7 cellular contexts compared by ENCODE assay signal in the genomic region with DNA sequence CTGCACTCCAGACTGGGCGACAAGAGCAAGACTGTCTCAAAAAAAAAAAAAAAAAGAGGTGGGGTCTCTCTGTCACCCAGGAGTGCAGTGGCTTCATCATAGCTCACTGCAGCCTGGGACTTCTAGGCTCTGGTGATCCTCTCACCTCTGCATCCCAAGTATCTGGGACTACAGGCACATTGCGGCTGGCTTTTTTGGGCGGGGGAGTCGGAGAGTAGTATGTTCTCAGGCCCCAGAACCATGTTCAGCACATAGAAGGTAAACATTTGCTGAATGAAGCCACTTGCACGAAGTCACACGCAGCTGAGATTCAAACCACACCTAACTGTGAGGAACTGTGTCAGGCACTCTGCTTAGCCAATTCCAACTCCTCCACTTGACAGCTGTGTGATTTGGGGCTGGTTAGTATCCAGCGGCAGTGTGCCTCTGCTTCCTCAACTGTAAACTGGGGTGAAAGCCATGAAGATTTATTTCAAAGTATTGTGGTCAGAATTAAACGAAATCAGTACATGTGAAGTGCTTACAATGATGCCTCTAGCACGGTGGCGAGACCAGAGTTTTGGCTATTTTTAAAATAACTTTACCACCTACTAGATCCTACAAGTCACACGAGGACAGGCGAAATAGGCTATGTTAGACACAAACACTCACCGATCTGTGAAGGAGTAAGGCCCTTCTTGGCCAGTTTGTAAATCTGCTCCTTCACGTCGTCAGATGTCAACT. TPM values are rescaled to one million over a fixed set of nuclear protein-coding genes. Genes with fewer than 3 reads are reported as not detected.
DNase-seq lines count a peak whose midpoint lies in the region; ATAC-seq, FAIRE-seq and TF ChIP-seq lines count a peak whose summit lies in the region.

No MANE protein-coding gene starts in this region.

- peaks cover 26% of the 10 kb centered on the region for H3K79me2 ChIP-seq in hepatocyte

- peaks cover 7% of the 10 kb centered on the region for H3K4me1 ChIP-seq in HUES6 (ENCODE audit: control insufficient read depth, insufficient read depth, low read length)
- H3K4me1 ChIP-seq in hepatocyte (ENCODE audit: insufficient read depth), result peaks cover 17% of the 10 kb centered on the region
- H3K4me1 ChIP-seq in small intestine (ENCODE audit: control insufficient read depth in 2 of 2, insufficient read depth in 1 of 2, low read depth in 1 of 2, low read length in 1 of 2), result peaks cover 0 to 8% of the 10 kb centered on the region in 2 donors

- DNase-seq in activated CD4-positive, alpha-beta memory T cell treated with anti-CD3 and anti-CD28 coated beads, Interleukin-2, amount 10 ng/mL, durations not matched to agents 7 days and 5 days, result peak; percentile 24
- DNase-seq in hepatocyte (ENCODE audit: low spot score) (peak; percentile 24), small intestine (peak; percentile 16), NCI-H2227 treated with DMSO at 0.1 percent for 48 hours (lab: John Stamatoyannopoulos, UW) (no peak), posterior vena cava (ENCODE audit: low spot score) (no peak)

- H3K27ac Mint-ChIP-seq in activated CD4-positive, alpha-beta memory T cell treated with anti-CD3 and anti-CD28 coated beads, Interleukin-2, amount 10 ng/mL, durations not matched to agents 7 days and 5 days, result peak overlapping the region; percentile 96

- H3K36me3 Mint-ChIP-seq in activated CD4-positive, alpha-beta memory T cell treated with anti-CD3 and anti-CD28 coated beads, Interleukin-2, amount 10 ng/mL, durations not matched to agents 7 days and 5 days (ENCODE audit: low read depth), result peaks cover 56% of the 10 kb centered on the region

- no peak for TF ChIP-seq CTCF in hepatocyte (IDR thresholded peaks at IDR 0.05; ENCODE audit: poor library complexity)

- peak overlapping the region; percentile 86 for H3K27ac ChIP-seq in HUES6 (ENCODE audit: low read depth, low read length)
- peak overlapping the region; percentile 88 for H3K27ac ChIP-seq in hepatocyte
- peak overlapping the region; percentile 88 to 95 for H3K27ac ChIP-seq in small intestine (ENCODE audit: low read depth in 1 of 2, low read length in 1 of 2)

- no peaks in the 10 kb centered on the region for H3K27me3 Mint-ChIP-seq in activated CD4-positive, alpha-beta memory T cell treated with anti-CD3 and anti-CD28 coated beads, Interleukin-2, amount 10 ng/mL, durations not matched to agents 7 days and 5 days

- H2AFZ ChIP-seq in hepatocyte, result peak overlapping the region; percentile 42

- ATAC-seq in HG03342 (IDR thresholded peaks at IDR 0.05; ENCODE audit: unreplicated experiment), result no peak

- no peaks in the 10 kb centered on the region for H3K9me2 ChIP-seq in hepatocyte (replicated peaks; ENCODE audit: insufficient read depth)

- CTCF ChIA-PET in activated CD4-positive, alpha-beta memory T cell treated with anti-CD3 and anti-CD28 coated beads, Interleukin-2, amount 10 ng/mL, durations not matched to agents 7 days and 5 days (lab: Charles Lee), result interaction anchor here (1.1 to 1.8 kb wide), 3 partner anchors 14 to 256 kb away, joined by 3 to 5 read pairs (median 4); no protein-coding TSS in a partner anchor

- H3K36me3 ChIP-seq in HUES6 (ENCODE audit: control insufficient read depth, insufficient read depth, low read length) (peaks cover 42% of the 10 kb centered on the region), hepatocyte (replicated peaks; ENCODE audit: insufficient read depth, low read depth) (no peaks in the 10 kb centered on the region), small intestine (ENCODE audit: control insufficient read depth in 2 of 2, insufficient read depth in 2 of 2, low read length in 2 of 2) (peaks cover 4 to 8% of the 10 kb centered on the region in 2 donors)

- H3K4me2 ChIP-seq in hepatocyte, result peak overlapping the region; percentile 99

- H3K9me3 Mint-ChIP-seq in activated CD4-positive, alpha-beta memory T cell treated with anti-CD3 and anti-CD28 coated beads, Interleukin-2, amount 10 ng/mL, durations not matched to agents 7 days and 5 days, result no peaks in the 10 kb centered on the region

- H3K4me3 Mint-ChIP-seq in activated CD4-positive, alpha-beta memory T cell treated with anti-CD3 and anti-CD28 coated beads, Interleukin-2, amount 10 ng/mL, durations not matched to agents 7 days and 5 days, result peak overlapping the region; percentile 96

- H3K4me3 ChIP-seq in HUES6 (ENCODE audit: low read depth, low read length) (peak overlapping the region; percentile 88), hepatocyte (peak overlapping the region; percentile 76), small intestine (ENCODE audit: low read depth in 1 of 2, low read length in 2 of 2) (peak overlapping the region; percentile 89 to 99)

- POLR2A ChIA-PET in activated CD4-positive, alpha-beta memory T cell treated with anti-CD3 and anti-CD28 coated beads, Interleukin-2, amount 10 ng/mL, durations not matched to agents 7 days and 5 days (lab: Charles Lee), result interaction anchor here (1.1 to 4.3 kb wide), 6 partner anchors 17 to 338 kb away, joined by 3 to 38 read pairs (median 6); a partner anchor contains a TSS

- 24% methylated on average over 15 of the region's 15 CpGs for WGBS in hepatocyte (ENCODE audit: low lambda C conversion rate, missing lambda C conversion rate)
- WGBS in small intestine, 3 donors, result 8 to 16% (median 10%) methylated on average over 15 of the region's 15 CpGs

- intact Hi-C loops in posterior vena cava (cut with DNase I), result no loop called here

- peaks cover 9% of the 10 kb centered on the region for H4K20me1 ChIP-seq in hepatocyte (ENCODE audit: insufficient read depth, poor library complexity, severe bottlenecking)

- H3K4me1 Mint-ChIP-seq in activated CD4-positive, alpha-beta memory T cell treated with anti-CD3 and anti-CD28 coated beads, Interleukin-2, amount 10 ng/mL, durations not matched to agents 7 days and 5 days, result peaks cover 49% of the 10 kb centered on the region

- no peak for FAIRE-seq in small intestine (lab: Jason Lieb, UNC)

- H3K9me3 ChIP-seq in HUES6 (ENCODE audit: control insufficient read depth, insufficient read depth, low read depth, low read length), result no peaks in the 10 kb centered on the region
- H3K9me3 ChIP-seq in hepatocyte (ENCODE audit: low read depth), result no peaks in the 10 kb centered on the region
- no peaks in the 10 kb centered on the region for H3K9me3 ChIP-seq in small intestine (ENCODE audit: control insufficient read depth, low read depth)

- H3K27me3 ChIP-seq in HUES6 (ENCODE audit: control insufficient read depth, insufficient read depth, low read length) (no peaks in the 10 kb centered on the region), hepatocyte (no peaks in the 10 kb centered on the region), small intestine (ENCODE audit: control insufficient read depth in 2 of 2, insufficient read depth in 2 of 2, low read length in 2 of 2) (no peaks in the 10 kb centered on the region)

- H3K9ac ChIP-seq in HUES6 (ENCODE audit: low read length), result peak overlapping the region; percentile 98

RNA-seq across cellular contexts. Expression of a gene that starts 0.8 kb away (rescaled TPM):
- total RNA-seq in activated CD4-positive, alpha-beta memory T cell treated with anti-CD3 and anti-CD28 coated beads, Interleukin-2, amount 10 ng/mL, durations not matched to agents 7 days and 5 days, result 100 to 1,000 TPM; 951 to 981 TPM
- total RNA-seq in hepatocyte, result 1,042 and 1,135 TPM in 2 replicates
- polyA plus RNA-seq in hepatocyte, result 567 and 644 TPM in 2 replicates
- 1,000 to 10,000 TPM; 1,373 to 2,727 (median 2,293) TPM for polyA plus RNA-seq in small intestine
- total RNA-seq in posterior vena cava, result 100 to 1,000 TPM; 772 to 813 TPM

Comparison
In these comparisons a context has a peak if more than half of its experiments do, and no peak if none do; other contexts are left out.
1. DNase-seq: peak in activated CD4-positive, alpha-beta memory T cell treated with anti-CD3 and anti-CD28 coated beads, Interleukin-2, amount 10 ng/mL, durations not matched to agents 7 days and 5 days (single experiment), hepatocyte (single experiment) and small intestine (single experiment); none in NCI-H2227 treated with DMSO at 0.1 percent for 48 hours (single experiment) and posterior vena cava (single experiment).
2. Peak in every context shown above with its lines, with median percentiles within 50 percentile points of each other: H3K27ac ChIP-seq and H3K4me3 ChIP-seq.